In genomic region chr7:138478499-138478908, GRCh38 we compare ENCODE assay signal across 9 cellular contexts. TPM values are rescaled to one million over a fixed set of nuclear protein-coding genes. Genes with fewer than 3 reads are reported as not detected.
DNase-seq lines count a peak whose midpoint lies in the region; ATAC-seq and TF ChIP-seq lines count a peak whose summit lies in the region.
"Had no signal": no experiment of that assay in that cellular context is flagged by ENCODE, and none has a peak within 500 bp of the region (broad histone marks: within the 10 kb centered on the region; RNA-seq: fewer than 3 reads in every experiment).

No MANE protein-coding gene starts in this region.

- H3K4me1 ChIP-seq in KMS-11 (ENCODE audit: low read depth, poor library complexity, severe bottlenecking) (peaks cover 67% of the 10 kb centered on the region), foreskin keratinocyte (no peaks in the 10 kb centered on the region)

- H3K36me3 Mint-ChIP-seq in mesothelial cell of epicardium, result peaks cover 5% of the 10 kb centered on the region

- TF ChIP-seq CTCF in KMS-11 (conservative IDR thresholded peaks at IDR 0.05; ENCODE audit: low read depth, low read length), result no peak
- TF ChIP-seq CTCF in mesothelial cell of epicardium (IDR thresholded peaks at IDR 0.05; ENCODE audit: unreplicated experiment), result no peak
- TF ChIP-seq CTCF in foreskin keratinocyte (conservative IDR thresholded peaks at IDR 0.05), result no peak

- H3K27ac ChIP-seq in KMS-11 (peak overlapping the region; percentile 53), foreskin keratinocyte (no peak overlapping the region)

- H3K27me3 ChIP-seq in KMS-11 (ENCODE audit: insufficient read depth, low read depth), result no peaks in the 10 kb centered on the region
- no peaks in the 10 kb centered on the region for H3K27me3 ChIP-seq in foreskin keratinocyte
- H3K27me3 ChIP-seq in H7 (ENCODE audit: control insufficient read depth, insufficient read depth, low read length), result no peaks in the 10 kb centered on the region

- H3K27ac Mint-ChIP-seq in mesothelial cell of epicardium, result peak overlapping the region; percentile 6

- H3K36me3 ChIP-seq in KMS-11 (ENCODE audit: insufficient read depth) (no peaks in the 10 kb centered on the region), H7 (replicated peaks; ENCODE audit: control insufficient read depth, insufficient read depth, low read length) (no peaks in the 10 kb centered on the region)

- peak; percentile 82 for ATAC-seq in GM18867 (IDR thresholded peaks at IDR 0.05; ENCODE audit: unreplicated experiment)
- peak; percentile 78 for ATAC-seq in GM21786 (IDR thresholded peaks at IDR 0.05; ENCODE audit: unreplicated experiment)
- ATAC-seq in foreskin keratinocyte, result no peak

- H3K4me1 Mint-ChIP-seq in mesothelial cell of epicardium, result peaks cover 28% of the 10 kb centered on the region

- no peak overlapping the region for H2AFZ ChIP-seq in KMS-11 (ENCODE audit: low read depth)

- H3K27me3 Mint-ChIP-seq in mesothelial cell of epicardium (ENCODE audit: low read depth), result no peaks in the 10 kb centered on the region
- H3K27me3 Mint-ChIP-seq: naive thymus-derived CD8-positive, alpha-beta T cell had no signal

- peaks cover 20% of the 10 kb centered on the region for H4K20me1 ChIP-seq in KMS-11 (ENCODE audit: insufficient read depth)

- H3K4me3 Mint-ChIP-seq in mesothelial cell of epicardium, result no peak overlapping the region

- peak overlapping the region; percentile 78 for H3K4me2 ChIP-seq in KMS-11

- no peak overlapping the region for H3K9ac ChIP-seq in KMS-11

- H3K4me3 ChIP-seq in KMS-11 (IDR thresholded peaks at IDR 0.05; ENCODE audit: insufficient read depth, low read depth, low read length) (no peak overlapping the region), H7 (ENCODE audit: insufficient read depth, low read depth, low read length) (no peak overlapping the region)

- no peaks in the 10 kb centered on the region for H3K9me3 Mint-ChIP-seq in mesothelial cell of epicardium

- H3K79me2 ChIP-seq in KMS-11 (ENCODE audit: insufficient read depth, low read depth), result peaks cover 96% of the 10 kb centered on the region

- DNase-seq in mesothelial cell of epicardium (ENCODE audit: low spot score in 2 of 2, unreplicated experiment in 2 of 2), result no peak
- DNase-seq in stimulated activated CD4-positive, alpha-beta T cell treated with anti-CD3 and anti-CD28 coated beads, Interleukin-2, amount 100 ng/mL, for 24 hours, result no peak
- DNase-seq in foreskin keratinocyte, result no peak
- no peak for DNase-seq in H7
- no peak for DNase-seq in HPDE6-E6E7 (ENCODE audit: extremely low spot score)
- DNase-seq: naive thymus-derived CD8-positive, alpha-beta T cell had no signal

RNA-seq across cellular contexts. Expression of gene TRIM24, which starts 18.4 kb away (rescaled TPM):
- total RNA-seq in mesothelial cell of epicardium (85.3 to 89.3 TPM (median 86.6 TPM) in 3 replicates), foreskin keratinocyte (7.8 and 8.9 TPM in 2 replicates)
- 3.1 and 3.6 TPM in 2 replicates for polyA plus RNA-seq in foreskin keratinocyte
- total RNA-seq in H7 (2014; rRNA removed; shearing (Covaris generic)), result 102 and 132 TPM in 2 replicates
